8 cellular contexts compared by ENCODE assay signal in genomic region chr20:38304845-38305447, GRCh38. TPM values are rescaled to one million over a fixed set of nuclear protein-coding genes. Genes with fewer than 3 reads are reported as not detected.
DNase-seq lines count a peak whose midpoint lies in the region; ATAC-seq lines count a peak whose summit lies in the region.

No MANE protein-coding gene starts in this region.

- H3K4me1 ChIP-seq in naive thymus-derived CD4-positive, alpha-beta T cell (ENCODE audit: control insufficient read depth in 2 of 2, insufficient read depth in 2 of 2, low read length in 2 of 2): no peaks in the 10 kb centered on the region

- POLR2A ChIA-PET in naive thymus-derived CD4-positive, alpha-beta T cell (lab: Charles Lee): no interaction called here

- no peaks in the 10 kb centered on the region for H3K9me3 Mint-ChIP-seq in dendritic cell treated with granulocyte-macrophage colony-stimulating factor and Interleukin-4, amounts not matched to agents 40 ng/mL and 50 ng/mL, for 4 days
- H3K9me3 Mint-ChIP-seq in naive thymus-derived CD4-positive, alpha-beta T cell: peaks cover 0 to 2% (median 0%) of the 10 kb centered on the region in 11 donors

- H3K36me3 Mint-ChIP-seq in dendritic cell treated with granulocyte-macrophage colony-stimulating factor and Interleukin-4, amounts not matched to agents 40 ng/mL and 50 ng/mL, for 4 days (ENCODE audit: low read depth): no peaks in the 10 kb centered on the region
- peaks cover 0 to 5% (median 4%) of the 10 kb centered on the region in 5 donors for H3K36me3 Mint-ChIP-seq in naive thymus-derived CD4-positive, alpha-beta T cell

- no peaks in the 10 kb centered on the region for H3K36me3 ChIP-seq in naive thymus-derived CD4-positive, alpha-beta T cell (ENCODE audit: control insufficient read depth in 2 of 3, insufficient read depth in 3 of 3, low read length in 3 of 3)

- ATAC-seq in naive thymus-derived CD4-positive, alpha-beta T cell: peak; percentile 58

- H3K4me1 Mint-ChIP-seq in dendritic cell treated with granulocyte-macrophage colony-stimulating factor and Interleukin-4, amounts not matched to agents 40 ng/mL and 50 ng/mL, for 4 days (ENCODE audit: low read depth): peaks cover 71% of the 10 kb centered on the region
- peaks cover 0 to 27% (median 17%) of the 10 kb centered on the region in 7 donors for H3K4me1 Mint-ChIP-seq in naive thymus-derived CD4-positive, alpha-beta T cell

- no peaks in the 10 kb centered on the region for H3K9me3 ChIP-seq in naive thymus-derived CD4-positive, alpha-beta T cell (ENCODE audit: control insufficient read depth in 2 of 3, low read length in 3 of 3)

- no peak overlapping the region for H3K4me3 Mint-ChIP-seq in dendritic cell treated with granulocyte-macrophage colony-stimulating factor and Interleukin-4, amounts not matched to agents 40 ng/mL and 50 ng/mL, for 4 days
- H3K4me3 Mint-ChIP-seq in naive thymus-derived CD4-positive, alpha-beta T cell: no peak overlapping the region

- intact Hi-C loops in dendritic cell treated with granulocyte-macrophage colony-stimulating factor and Interleukin-4, amounts not matched to agents 40 ng/mL and 50 ng/mL, for 4 days (cut with micrococcal nuclease): loop anchor here (1.0 kb wide), 1 partner anchor 76 kb away; no protein-coding TSS in a partner anchor
- intact Hi-C loops in naive thymus-derived CD4-positive, alpha-beta T cell (cut with micrococcal nuclease): no loop called here

- H3K27ac Mint-ChIP-seq in dendritic cell treated with granulocyte-macrophage colony-stimulating factor and Interleukin-4, amounts not matched to agents 40 ng/mL and 50 ng/mL, for 4 days: peak overlapping the region; percentile 59
- no peak overlapping the region for H3K27ac Mint-ChIP-seq in naive thymus-derived CD4-positive, alpha-beta T cell

- peak; percentile 18 for DNase-seq in A172 (ENCODE audit: low spot score)
- DNase-seq in GF-D8 (lab: John Stamatoyannopoulos, UW): peak; percentile 55
- DNase-seq in NOMO-1 treated with dmso at 0.1 percent for 144 hours (lab: John Stamatoyannopoulos, UW; ENCODE audit: unreplicated experiment): peak; percentile 79
- peak in 1 of 9 donors; percentile 20 for DNase-seq in naive thymus-derived CD4-positive, alpha-beta T cell
- DNase-seq in NCI-H187 treated with DMSO at 0.1 percent for 48 hours (lab: John Stamatoyannopoulos, UW): no peak
- DNase-seq in NCI-H446 (lab: John Stamatoyannopoulos, UW): no peak
- DNase-seq in NCI-H510A (lab: John Stamatoyannopoulos, UW): no peak

- peaks cover 0 to 4% of the 10 kb centered on the region in 2 donors for H3K27me3 ChIP-seq in naive thymus-derived CD4-positive, alpha-beta T cell (ENCODE audit: control insufficient read depth in 2 of 2, insufficient read depth in 2 of 2, low read length in 2 of 2)

- peaks cover 23% of the 10 kb centered on the region for H3K27me3 Mint-ChIP-seq in dendritic cell treated with granulocyte-macrophage colony-stimulating factor and Interleukin-4, amounts not matched to agents 40 ng/mL and 50 ng/mL, for 4 days
- peaks cover 48 to 66% (median 60%) of the 10 kb centered on the region in 5 donors for H3K27me3 Mint-ChIP-seq in naive thymus-derived CD4-positive, alpha-beta T cell

- no peak overlapping the region for H3K27ac ChIP-seq in naive thymus-derived CD4-positive, alpha-beta T cell (ENCODE audit: low read depth, low read length)

- H3K4me3 ChIP-seq in naive thymus-derived CD4-positive, alpha-beta T cell (ENCODE audit: low read length): no peak overlapping the region

- CTCF ChIA-PET in naive thymus-derived CD4-positive, alpha-beta T cell (lab: Charles Lee): no interaction called here

RNA-seq across cellular contexts. Expression of gene BPI, which starts 1.0 kb away (rescaled TPM):
- total RNA-seq in A172 (2014; rRNA removed; shearing (Covaris generic)): not detected in 2 replicates
- total RNA-seq in naive thymus-derived CD4-positive, alpha-beta T cell: 1 to 10 TPM in 1 of 5 experiments, under 1 TPM in 1, not detected in 3; 0.29 to 2.4 TPM
- polyA plus RNA-seq in naive thymus-derived CD4-positive, alpha-beta T cell: not detected

RNA-seq across cellular contexts. Expression of gene LBP, which starts 41.3 kb away (rescaled TPM):
- total RNA-seq in A172 (2014; rRNA removed; shearing (Covaris generic)): 0.55 TPM in 1 of 2 replicates, not detected in the other
- total RNA-seq in naive thymus-derived CD4-positive, alpha-beta T cell: not detected
- not detected for polyA plus RNA-seq in naive thymus-derived CD4-positive, alpha-beta T cell

RNA-seq across cellular contexts. Expression of gene KIAA1755, which starts 44.4 kb away (rescaled TPM):
- total RNA-seq in A172 (2014; rRNA removed; shearing (Covaris generic)): 0.57 and 0.69 TPM in 2 replicates
- not detected for total RNA-seq in naive thymus-derived CD4-positive, alpha-beta T cell
- polyA plus RNA-seq in naive thymus-derived CD4-positive, alpha-beta T cell: not detected

Comparison
In these comparisons a context has a peak if more than half of its experiments do, and no peak if none do; other contexts are left out.
1. DNase-seq: peak in A172 (single experiment), GF-D8 (single experiment) and NOMO-1 treated with dmso at 0.1 percent for 144 hours (single experiment); none in NCI-H187 treated with DMSO at 0.1 percent for 48 hours (single experiment), NCI-H446 (0 of 2) and NCI-H510A (single experiment).